24 cellular contexts compared by ENCODE assay signal in genomic region chr2:7498927-7499489, GRCh38.
"Had no signal": no experiment of that assay in that cellular context is flagged by ENCODE, and none has a peak within 500 bp of the region (broad histone marks: within the 10 kb centered on the region; RNA-seq: fewer than 3 reads in every experiment).

No MANE protein-coding gene starts in this region.

- ATAC-seq: body of pancreas; natural killer cell treated with Interleukin-12 subunit alpha and Interleukin-12 subunit beta and Interleukin-15 and Interleukin-18, amount 100 ng/mL, for 72 hours; right cardiac atrium; upper lobe of right lung; WTC11 had no signal

- H3K27ac Mint-ChIP-seq: activated naive CD4-positive, alpha-beta T cell treated with anti-CD3 and anti-CD28 coated beads, Interleukin-2, amount 50 U/mL, for 24 hours; activated T-helper 2 cell treated with anti-CD3 and anti-CD28 coated beads, Interferon-gamma antibody, Interleukin-2, Interleukin-4, amounts not matched to agents 10 μg/mL and 5 μg/mL and 100 μg/mL, durations not matched to agents 14 hours and 24 hours and 36 hours; WTC11 had no signal

- H3K9me3 ChIP-seq: adrenal gland, body of pancreas, colonic mucosa, thyroid gland, upper lobe of right lung had no signal

- H3K27me3 ChIP-seq: adrenal gland, body of pancreas, colonic mucosa, thyroid gland had no signal

- H3K9me3 Mint-ChIP-seq: activated naive CD4-positive, alpha-beta T cell treated with anti-CD3 and anti-CD28 coated beads, Interleukin-2, amount 50 U/mL, for 24 hours; natural killer cell treated with Interleukin-12 subunit alpha and Interleukin-12 subunit beta and Interleukin-15 and Interleukin-18, amount 100 ng/mL, for 72 hours had no signal

- H3K4me3 Mint-ChIP-seq: activated naive CD4-positive, alpha-beta T cell treated with anti-CD3 and anti-CD28 coated beads, Interleukin-2, amount 50 U/mL, for 24 hours; natural killer cell treated with Interleukin-12 subunit alpha and Interleukin-12 subunit beta and Interleukin-15 and Interleukin-18, amount 100 ng/mL, for 72 hours; WTC11 had no signal

- H3K36me3 ChIP-seq: adrenal gland, colonic mucosa, left ventricle myocardium inferior, thyroid gland, upper lobe of right lung had no signal

- H3K4me3 ChIP-seq: adrenal gland, body of pancreas, colonic mucosa, left ventricle myocardium inferior, lung, thyroid gland, upper lobe of right lung had no signal

- H3K27me3 Mint-ChIP-seq: activated naive CD4-positive, alpha-beta T cell treated with anti-CD3 and anti-CD28 coated beads, Interleukin-2, amount 50 U/mL, for 24 hours; natural killer cell treated with Interleukin-12 subunit alpha and Interleukin-12 subunit beta and Interleukin-15 and Interleukin-18, amount 100 ng/mL, for 72 hours had no signal

- DNase-seq: activated CD4-positive, alpha-beta T cell treated with anti-CD3 and anti-CD28 coated beads, Interleukin-2, amount 50 U/mL, for 48 hours; activated T-cell treated with anti-CD3 and anti-CD28 coated beads, Interleukin-2, amount 50 U/mL, for 48 hours; adrenal gland; aorta; body of pancreas; colonic mucosa; effector CD8-positive, alpha-beta T cell; left ventricle myocardium inferior; mesendoderm; posterior cingulate gyrus; right cardiac atrium; stimulated activated CD4-positive, alpha-beta T cell treated with anti-CD3 and anti-CD28 coated beads, Interleukin-2, amount 100 ng/mL, for 48 hours; stimulated activated naive CD4-positive, alpha-beta T cell treated with Interleukin-2 at 50 U/mL for 16 hours; substantia nigra; T-helper 2 cell; thyroid gland; upper lobe of right lung had no signal

- H3K27ac ChIP-seq: adrenal gland, body of pancreas, colonic mucosa, left ventricle myocardium inferior, thyroid gland, upper lobe of right lung had no signal

- H3K4me1 ChIP-seq: adrenal gland, body of pancreas, colonic mucosa, left ventricle myocardium inferior, thyroid gland, upper lobe of right lung had no signal

- FAIRE-seq: frontal cortex, islet of Langerhans had no signal
